ENCODE assay signal across 31 cellular contexts in genomic region chr22:36687516-36687915, GRCh38. TPM values are rescaled to one million over a fixed set of nuclear protein-coding genes. Genes with fewer than 3 reads are reported as not detected.
"Had no signal": no experiment of that assay in that cellular context is flagged by ENCODE, and none has a peak within 500 bp of the region (broad histone marks: within the 10 kb centered on the region; RNA-seq: fewer than 3 reads in every experiment).

No MANE protein-coding gene starts in this region.

- H3K27ac ChIP-seq: colonic mucosa, epithelial cell of prostate, foreskin keratinocyte, gastroesophageal sphincter, heart left ventricle, hepatocyte, prostate gland, sigmoid colon, testis, tibial artery had no signal

- H3K27me3 ChIP-seq: colonic mucosa, testis had no signal

- H3K4me3 ChIP-seq: colonic mucosa, gastroesophageal sphincter, heart left ventricle, hepatocyte, prostate gland, sigmoid colon, testis, tibial artery had no signal

- H3K36me3 ChIP-seq: colonic mucosa, gastroesophageal sphincter, heart left ventricle, prostate gland, sigmoid colon, tibial artery had no signal

- H3K4me1 ChIP-seq: colonic mucosa, foreskin keratinocyte, gastroesophageal sphincter, heart left ventricle, prostate gland, sigmoid colon, testis, tibial artery had no signal

- DNase-seq: colonic mucosa; effector CD8-positive, alpha-beta T cell; endodermal cell; foreskin keratinocyte; heart left ventricle; kidney; mesenchymal stem cell; midbrain; naive thymus-derived CD4-positive, alpha-beta T cell; nucleus accumbens; right cardiac atrium; sigmoid colon; stimulated activated CD4-positive, alpha-beta T cell treated with anti-CD3 and anti-CD28 coated beads, Interleukin-4, amount 100 ng/mL, for 4 hours; stimulated activated naive CD8-positive, alpha-beta T cell treated with anti-CD3 and anti-CD28 coated beads, Interleukin-15, Interleukin-2, amounts not matched to agents 100 U/mL and 50 U/mL, for 24 hours; substantia nigra; testis; tibial artery had no signal

- ATAC-seq: esophagus mucosa; foreskin keratinocyte; gastroesophageal sphincter; heart left ventricle; left lobe of liver; naive thymus-derived CD4-positive, alpha-beta T cell; right cardiac atrium; stimulated activated memory B cell treated with anti-CD40 and anti-IgM and Interleukin-4, amounts not matched to agents 10 μg/mL and 1 μg/mL and 100 μg/mL, for 72 hours; stimulated activated naive CD8-positive, alpha-beta T cell treated with anti-CD3 and anti-CD28 coated beads, Interleukin-15, Interleukin-2, amounts not matched to agents 100 U/mL and 50 U/mL, for 24 hours had no signal

- H3K9me3 ChIP-seq: colonic mucosa, gastroesophageal sphincter, heart left ventricle, prostate gland, sigmoid colon, testis, tibial artery had no signal

RNA-seq across cellular contexts. Expression of gene CACNG2, which starts 16.0 kb away (rescaled TPM):
- total RNA-seq: colonic mucosa; endodermal cell; esophagus mucosa; fibroblast of lung; foreskin keratinocyte; gastroesophageal sphincter; heart left ventricle; hepatocyte; kidney; left lobe of liver; lower leg skin; lung microvascular endothelial cell; mucosa of gallbladder; naive thymus-derived CD4-positive, alpha-beta T cell; osteocyte; prostate gland; right cardiac atrium; sigmoid colon; skeletal muscle tissue; urinary bladder had no signal
